In the genomic region with DNA sequence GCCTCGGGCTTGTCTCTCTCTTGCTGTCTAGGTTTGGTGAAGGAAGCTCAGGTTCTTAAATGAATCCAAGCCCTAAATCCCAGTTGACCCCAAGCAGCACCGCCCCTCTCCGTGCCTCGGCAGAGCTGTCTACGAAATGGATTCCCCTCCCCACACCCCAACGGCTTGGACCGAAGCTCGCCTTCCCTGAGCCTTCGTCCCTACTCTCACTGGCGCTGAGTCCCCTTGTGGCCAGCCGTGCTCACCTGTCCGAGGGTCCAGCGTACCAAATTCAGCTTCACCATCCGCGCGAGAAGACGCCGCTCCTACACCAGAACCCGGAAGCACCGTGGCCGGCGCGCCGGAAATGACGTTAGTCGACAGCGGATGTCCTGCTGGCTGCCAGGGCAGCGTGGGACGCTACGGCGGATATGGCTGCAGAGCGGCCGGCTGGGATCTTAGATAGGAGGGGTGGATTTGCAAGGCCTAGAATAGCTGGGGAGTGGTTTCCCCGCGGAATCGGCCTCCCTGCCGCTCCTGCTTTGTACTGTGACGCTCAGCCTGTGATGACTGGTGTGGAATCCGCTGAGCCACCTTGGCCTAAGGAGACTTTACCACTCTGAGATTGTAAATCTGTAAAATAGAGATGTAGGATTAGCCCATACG, we compare ENCODE assay signal across 8 cellular contexts. TPM values are rescaled to one million over a fixed set of nuclear protein-coding genes. Genes with fewer than 3 reads are reported as not detected.
A peak's percentile ranks its signal among the peaks of the same experiment; 100 is the strongest.
DNase-seq lines count a peak whose midpoint lies in the region; ATAC-seq, FAIRE-seq and TF ChIP-seq lines count a peak whose summit lies in the region.

A gene (minus strand): TSS at position 325 of the 645 bp plus-strand sequence. CDS start 2,201 bp downstream, outside the sequence.

- peak; percentile 69 for FAIRE-seq in endometrium (lab: Jason Lieb, UNC)

- peak; percentile 93 to 94 for DNase-seq in Caco-2
- peak; percentile 99 for DNase-seq in activated CD8-positive, alpha-beta memory T cell treated with anti-CD3 and anti-CD28 coated beads, Interleukin-2, amount 50 U/mL, for 48 hours
- peak; percentile 94 for DNase-seq in stimulated activated CD8-positive, alpha-beta memory T cell treated with anti-CD3 and anti-CD28 coated beads, Interleukin-15, amount 100 ng/mL, for 24 hours (ENCODE audit: low read depth)

- H3K9ac ChIP-seq in HUES48 (ENCODE audit: low read depth, low read length) (peak within 1 kb of the TSS; percentile 69), OCI-LY3 (ENCODE audit: low read length) (peak within 1 kb of the TSS; percentile 71)

- peak in 1 of 2 experiments; percentile 43 for TF ChIP-seq CTCF in Caco-2 (IDR thresholded peaks at IDR 0.05; ENCODE audit: insufficient read depth in 1 of 2, low read depth in 1 of 2, low read length in 1 of 2, severe bottlenecking in 1 of 2, unreplicated experiment in 1 of 2)
- TF ChIP-seq CTCF in OCI-LY3 (IDR thresholded peaks at IDR 0.05; ENCODE audit: low read depth, low read length), result no peak

- no peaks in the 10 kb centered on the region for H3K27me3 Mint-ChIP-seq in Caco-2 (ENCODE audit: insufficient read depth, unreplicated experiment)

- peak within 1 kb of the TSS; percentile 81 for H3K4me3 ChIP-seq in Caco-2 (ENCODE audit: low read depth, low read length)
- peak within 1 kb of the TSS; percentile 86 for H3K4me3 ChIP-seq in HUES48 (ENCODE audit: low read depth, low read length)
- H3K4me3 ChIP-seq in OCI-LY3 (ENCODE audit: low read length), result peak within 1 kb of the TSS; percentile 86
- peak within 1 kb of the TSS; percentile 87 for H3K4me3 ChIP-seq in mesodermal cell (ENCODE audit: extremely low read depth, insufficient read depth, low read length, poor library complexity, severe bottlenecking)

- peak within 1 kb of the TSS; percentile 76 for H3K27ac ChIP-seq in HUES48 (ENCODE audit: low read depth, low read length)
- H3K27ac ChIP-seq in OCI-LY3 (ENCODE audit: low read length), result no peak within 1 kb of the TSS
- H3K27ac ChIP-seq in mesodermal cell (ENCODE audit: low read depth, low read length, severe bottlenecking), result peak within 1 kb of the TSS; percentile 71

- no peaks in the 10 kb centered on the region; the same call in 1 of the 2 replicates for H3K36me3 ChIP-seq in Caco-2 (ENCODE audit: control insufficient read depth, insufficient read depth, low read length)
- H3K36me3 ChIP-seq in HUES48 (ENCODE audit: control insufficient read depth, insufficient read depth, low read length), result peaks cover 35% of the 10 kb centered on the region
- H3K36me3 ChIP-seq in OCI-LY3 (replicated peaks; ENCODE audit: low read depth, low read length), result peaks cover 19% of the 10 kb centered on the region
- H3K36me3 ChIP-seq in mesodermal cell (ENCODE audit: control insufficient read depth, insufficient read depth, low read length), result peaks cover 32% of the 10 kb centered on the region

- H3K79me2 ChIP-seq in OCI-LY3 (ENCODE audit: low read length), result peaks cover 27% of the 10 kb centered on the region

- intact Hi-C loops in Caco-2 (cut with micrococcal nuclease; ENCODE audit: unreplicated experiment), result no loop called here

- POLR2A ChIA-PET in Caco-2 (lab: Charles Lee), result interaction anchor here (1.7 kb wide), 1 partner anchor 29 kb away, joined by 13 read pairs; a partner anchor contains a TSS

- WGBS in mesodermal cell (ENCODE audit: insufficient coverage in 2 of 2), 2 experiments, result 0% methylated on average over 35 to 40 of the region's 40 CpGs

- peak within 1 kb of the TSS; percentile 99 for H3K4me2 ChIP-seq in OCI-LY3 (ENCODE audit: low read length)

- H3K36me3 Mint-ChIP-seq in Caco-2 (ENCODE audit: insufficient read depth, unreplicated experiment), result peaks cover 23% of the 10 kb centered on the region

- no peaks in the 10 kb centered on the region for H3K27me3 ChIP-seq in Caco-2 (replicated peaks; ENCODE audit: control insufficient read depth, insufficient read depth, low read length)
- no peaks in the 10 kb centered on the region for H3K27me3 ChIP-seq in HUES48 (ENCODE audit: control insufficient read depth, insufficient read depth, low read length)
- no peaks in the 10 kb centered on the region for H3K27me3 ChIP-seq in OCI-LY3 (ENCODE audit: low read depth, low read length)

- no TSS peak for BruUV-seq in Caco-2 (replicated peaks; lab: Mats Ljungman, UMichigan)

- peak within 1 kb of the TSS; percentile 94 for H3K4me3 Mint-ChIP-seq in Caco-2 (ENCODE audit: unreplicated experiment)

- H4K20me1 ChIP-seq in OCI-LY3 (ENCODE audit: insufficient read depth, low read length), result no peaks in the 10 kb centered on the region

- H2AFZ ChIP-seq in OCI-LY3 (ENCODE audit: low read depth, low read length), result peak within 1 kb of the TSS; percentile 71

- H3K4me1 ChIP-seq in Caco-2, result no peaks in the 10 kb centered on the region; the same call in 1 of the 2 replicates
- H3K4me1 ChIP-seq in HUES48 (ENCODE audit: control insufficient read depth, insufficient read depth, low read length), result 0 out of 2 replicates have a peak, but pooled peaks cover 3% of the 10 kb centered on the region
- peaks cover 16% of the 10 kb centered on the region for H3K4me1 ChIP-seq in OCI-LY3 (ENCODE audit: low read length)
- no peaks in the 10 kb centered on the region for H3K4me1 ChIP-seq in mesodermal cell (ENCODE audit: control insufficient read depth, insufficient read depth, low read length, poor library complexity, severe bottlenecking)

- H3K4me1 Mint-ChIP-seq in Caco-2 (ENCODE audit: low read depth, unreplicated experiment), result no peaks in the 10 kb centered on the region

- CTCF ChIA-PET in Caco-2 (lab: Charles Lee), result interaction anchor here (1.0 kb wide), 1 partner anchor 22 kb away, joined by 3 read pairs; no protein-coding TSS in a partner anchor

- peak; percentile 98 for ATAC-seq in GM21381 (IDR thresholded peaks at IDR 0.05; ENCODE audit: unreplicated experiment)

- no peaks in the 10 kb centered on the region for H3K9me3 Mint-ChIP-seq in Caco-2 (ENCODE audit: unreplicated experiment)

- no peaks in the 10 kb centered on the region for H3K9me3 ChIP-seq in Caco-2
- no peaks in the 10 kb centered on the region for H3K9me3 ChIP-seq in HUES48 (ENCODE audit: control insufficient read depth, insufficient read depth, low read length)
- H3K9me3 ChIP-seq in OCI-LY3 (ENCODE audit: insufficient read depth, low read length), result no peaks in the 10 kb centered on the region
- H3K9me3 ChIP-seq in mesodermal cell (ENCODE audit: control insufficient read depth, low read length), result no peaks in the 10 kb centered on the region

- peak within 1 kb of the TSS; percentile 93 for H3K27ac Mint-ChIP-seq in Caco-2 (ENCODE audit: unreplicated experiment)

RNA-seq across cellular contexts. Expression of the gene that starts here (rescaled TPM):
- total RNA-seq in Caco-2 (2022), result 27.4 and 27.7 TPM in 2 replicates
- polyA plus RNA-seq in mesodermal cell (2013, experiment 1 of 2), result 22.9 TPM
- polyA plus RNA-seq in mesodermal cell (2013, experiment 2 of 2), result 24.9 TPM
